8 cellular contexts compared by ENCODE assay signal in genomic region chr20:63552481-63553249, GRCh38. TPM values are rescaled to one million over a fixed set of nuclear protein-coding genes. Genes with fewer than 3 reads are reported as not detected.
DNase-seq lines count a peak whose midpoint lies in the region; ATAC-seq and TF ChIP-seq lines count a peak whose summit lies in the region.

No MANE protein-coding gene starts in this region.

- H3K4me1 Mint-ChIP-seq in progenitor cell of endocrine pancreas (ENCODE audit: low read depth), result no peaks in the 10 kb centered on the region

- H3K36me3 Mint-ChIP-seq in progenitor cell of endocrine pancreas (ENCODE audit: insufficient read depth), result no peaks in the 10 kb centered on the region

- no peaks in the 10 kb centered on the region for H3K9me3 Mint-ChIP-seq in progenitor cell of endocrine pancreas (ENCODE audit: low read depth)

- TF ChIP-seq CTCF in progenitor cell of endocrine pancreas (IDR thresholded peaks at IDR 0.05; ENCODE audit: unreplicated experiment), result no peak

- peaks cover 3% of the 10 kb centered on the region; the same call in 1 of the 2 replicates for H3K27me3 ChIP-seq in HUES64 (ENCODE audit: insufficient read depth, low read length)

- H3K9ac ChIP-seq in HUES64 (ENCODE audit: low read depth, low read length), result no peak overlapping the region; the same call in 1 of the 2 replicates

- 22% methylated on average over 15 of the region's 15 CpGs for WGBS in HUES64

- H3K27ac ChIP-seq in HUES64 (ENCODE audit: low read depth, low read length), result peak overlapping the region; percentile 68; the same call in 1 of the 2 replicates

- H3K27ac Mint-ChIP-seq in progenitor cell of endocrine pancreas, result no peak overlapping the region

- H3K36me3 ChIP-seq in HUES64 (ENCODE audit: insufficient read depth, low read length), result no peaks in the 10 kb centered on the region

- peak overlapping the region; percentile 38 for H3K4me3 Mint-ChIP-seq in progenitor cell of endocrine pancreas (ENCODE audit: low read depth)

- ATAC-seq in GM21367 (IDR thresholded peaks at IDR 0.05; ENCODE audit: unreplicated experiment), result peak; percentile 26

- DNase-seq in activated T-helper 1 cell treated with Interleukin-2 at 50 U/mL for 16 hours (ENCODE audit: low read depth), result peak; percentile 42
- DNase-seq in progenitor cell of endocrine pancreas (ENCODE audit: low spot score, unreplicated experiment), result no peak
- DNase-seq in NCI-H510A treated with DMSO at 0.1 percent for 48 hours (lab: John Stamatoyannopoulos, UW), result no peak
- DNase-seq in epidermal melanocyte (ENCODE audit: insufficient read length, low spot score), result no peak
- no peak for DNase-seq in NOMO-1 treated with dmso at 0.1 percent for 144 hours (lab: John Stamatoyannopoulos, UW; ENCODE audit: unreplicated experiment)
- DNase-seq in NCI-H1048 (lab: John Stamatoyannopoulos, UW), result no peak

- H3K4me1 ChIP-seq in HUES64 (ENCODE audit: insufficient read depth, low read length), result peaks cover 21% of the 10 kb centered on the region

- H3K27me3 Mint-ChIP-seq in progenitor cell of endocrine pancreas, result peaks cover 12% of the 10 kb centered on the region

- H3K4me3 ChIP-seq in HUES64 (ENCODE audit: low read length), result peak overlapping the region; percentile 31

- H3K9me3 ChIP-seq in HUES64 (ENCODE audit: insufficient read depth, low read depth, low read length), result no peaks in the 10 kb centered on the region

RNA-seq across cellular contexts. Expression of gene FNDC11, which starts 1.3 kb away (rescaled TPM):
- 1.2 TPM for polyA plus RNA-seq in HUES64 (2013, experiment 1 of 2)
- polyA plus RNA-seq in HUES64 (2013, experiment 2 of 2), result 1.7 TPM
- total RNA-seq in progenitor cell of endocrine pancreas, result 1.9 and 2.6 TPM in 2 replicates

RNA-seq across cellular contexts. Expression of gene SRMS, which starts 5.1 kb away (rescaled TPM):
- not detected for polyA plus RNA-seq in HUES64 (2013, experiment 1 of 2)
- 0.19 TPM for polyA plus RNA-seq in HUES64 (2013, experiment 2 of 2)
- total RNA-seq in progenitor cell of endocrine pancreas, result not detected in 2 replicates

RNA-seq across cellular contexts. Expression of gene PTK6, which starts 15.5 kb away (rescaled TPM):
- 0.15 TPM for polyA plus RNA-seq in HUES64 (2013, experiment 1 of 2)
- polyA plus RNA-seq in HUES64 (2013, experiment 2 of 2), result not detected
- total RNA-seq in progenitor cell of endocrine pancreas, result 0.29 and 0.31 TPM in 2 replicates

RNA-seq across cellular contexts. Expression of gene HELZ2, which starts 21.4 kb away (rescaled TPM):
- 9.7 TPM for polyA plus RNA-seq in HUES64 (2013, experiment 1 of 2)
- 12.2 TPM for polyA plus RNA-seq in HUES64 (2013, experiment 2 of 2)
- total RNA-seq in progenitor cell of endocrine pancreas, result 19.3 and 21.6 TPM in 2 replicates

RNA-seq across cellular contexts. Expression of gene PPDPF, which starts 32.1 kb away (rescaled TPM):
- 133 TPM for polyA plus RNA-seq in HUES64 (2013, experiment 1 of 2)
- polyA plus RNA-seq in HUES64 (2013, experiment 2 of 2), result 191 TPM
- total RNA-seq in progenitor cell of endocrine pancreas, result 340 and 374 TPM in 2 replicates
